16 cellular contexts compared by ENCODE assay signal in the genomic region with DNA sequence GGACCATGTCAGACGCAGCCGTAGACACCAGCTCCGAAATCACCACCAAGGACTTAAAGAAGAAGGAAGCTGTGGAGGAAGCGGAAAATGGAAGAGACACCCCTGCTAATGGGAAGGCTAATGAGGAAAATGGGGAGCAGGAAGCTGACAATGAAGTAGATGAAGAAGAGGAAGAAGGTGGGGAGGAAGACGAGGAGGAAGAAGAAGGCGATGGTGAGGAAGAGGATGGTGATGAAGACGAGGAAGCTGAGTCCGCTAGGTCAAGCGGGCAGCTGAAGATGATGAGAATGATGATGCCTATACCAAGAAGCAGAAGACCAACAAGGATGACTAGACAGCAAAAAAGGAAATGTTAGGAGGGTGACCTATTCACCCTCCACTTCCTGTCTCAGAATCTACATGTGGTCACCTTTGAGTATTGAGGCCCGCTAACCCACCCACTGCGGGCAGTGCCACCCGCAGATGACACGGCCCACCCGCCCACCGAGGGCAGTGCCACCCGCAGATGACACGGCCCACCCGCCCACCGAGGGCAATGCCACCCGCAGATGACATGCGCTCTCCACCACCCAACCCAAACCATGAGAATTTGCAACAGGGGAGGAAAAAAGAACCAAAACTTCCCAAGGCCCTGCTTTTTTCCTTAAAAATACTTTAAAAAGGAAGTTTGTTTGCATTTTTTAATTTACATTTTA. TPM values are rescaled to one million over a fixed set of nuclear protein-coding genes. Genes with fewer than 3 reads are reported as not detected.
A peak's percentile ranks its signal among the peaks of the same experiment; 100 is the strongest.
DNase-seq lines count a peak whose midpoint lies in the region; ATAC-seq, FAIRE-seq and TF ChIP-seq lines count a peak whose summit lies in the region.
"Had no signal": no experiment of that assay in that cellular context is flagged by ENCODE, and none has a peak within 500 bp of the region (broad histone marks: within the 10 kb centered on the region; RNA-seq: fewer than 3 reads in every experiment).

No MANE protein-coding gene starts in this region.

- no peak overlapping the region for H3K9ac ChIP-seq in kidney (ENCODE audit: low read length in 2 of 2)
- H3K9ac ChIP-seq: BLaER1, GM23248 had no signal

- no peaks in the 10 kb centered on the region for H3K27me3 ChIP-seq in spleen (replicated peaks in 1 of 7)
- H3K27me3 ChIP-seq: BLaER1 had no signal

- peaks cover 0 to 6% of the 10 kb centered on the region in 2 donors for H3K4me1 Mint-ChIP-seq in natural killer cell treated with Interleukin-12 subunit alpha and Interleukin-12 subunit beta and Interleukin-15 and Interleukin-18, amount 100 ng/mL, for 72 hours (ENCODE audit: low read depth in 2 of 2)
- H3K4me1 Mint-ChIP-seq in natural killer cell: no peaks in the 10 kb centered on the region
- peaks cover 5% of the 10 kb centered on the region for H3K4me1 Mint-ChIP-seq in CD14-positive monocyte
- H3K4me1 Mint-ChIP-seq: CD4-positive, CD25-positive, alpha-beta regulatory T cell had no signal

- no peaks in the 10 kb centered on the region for H3K36me3 Mint-ChIP-seq in natural killer cell treated with Interleukin-12 subunit alpha and Interleukin-12 subunit beta and Interleukin-15 and Interleukin-18, amount 100 ng/mL, for 72 hours
- H3K36me3 Mint-ChIP-seq in natural killer cell (no peaks in the 10 kb centered on the region), CD14-positive monocyte (no peaks in the 10 kb centered on the region)
- H3K36me3 Mint-ChIP-seq: CD4-positive, CD25-positive, alpha-beta regulatory T cell had no signal

- H3K4me3 Mint-ChIP-seq in natural killer cell treated with Interleukin-12 subunit alpha and Interleukin-12 subunit beta and Interleukin-15 and Interleukin-18, amount 100 ng/mL, for 72 hours: peak overlapping the region; percentile 24
- H3K4me3 Mint-ChIP-seq in natural killer cell (no peak overlapping the region), CD14-positive monocyte (no peak overlapping the region)
- H3K4me3 Mint-ChIP-seq: CD4-positive, CD25-positive, alpha-beta regulatory T cell had no signal

- no peak for DNase-seq in natural killer cell treated with Interleukin-12 subunit alpha and Interleukin-12 subunit beta and Interleukin-15 and Interleukin-18, amount 100 ng/mL, for 72 hours (ENCODE audit: low spot score)
- DNase-seq in natural killer cell: no peak
- peak; percentile 58 for DNase-seq in kidney
- DNase-seq in spleen: peak; percentile 61
- no peak for DNase-seq in stimulated activated naive CD4-positive, alpha-beta T cell treated with Interleukin-2 at 50 U/mL for 16 hours (lab: John Stamatoyannopoulos, UW)
- no peak for DNase-seq in CD14-positive monocyte (ENCODE audit: low spot score)
- DNase-seq in HK-2 (ENCODE audit: unreplicated experiment): no peak
- DNase-seq: 8988T; AML-193; CD4-positive, CD25-positive, alpha-beta regulatory T cell; DMS53; GF-D8; GM23248 had no signal

- no peaks in the 10 kb centered on the region for H3K4me1 ChIP-seq in kidney (ENCODE audit: control insufficient read depth in 1 of 2, insufficient read depth in 1 of 2, low read depth in 1 of 2, low read length in 2 of 2)
- no peaks in the 10 kb centered on the region for H3K4me1 ChIP-seq in spleen
- H3K4me1 ChIP-seq: BLaER1 had no signal

- 82 to 91% (median 88%) methylated on average over 21 of the region's 21 CpGs for whole genome bisulfite sequencing in spleen, 5 donors

- TF ChIP-seq CTCF in natural killer cell (IDR thresholded peaks at IDR 0.05) (no peak), kidney (IDR thresholded peaks at IDR 0.05; ENCODE audit: borderline replicate concordance, extremely low read depth, insufficient read depth) (no peak), spleen (IDR thresholded peaks at IDR 0.05 in 8 of 11, conservative IDR thresholded peaks at IDR 0.05 in 3 of 11) (no peak), CD14-positive monocyte (IDR thresholded peaks at IDR 0.05) (no peak)

- intact Hi-C loops in natural killer cell (cut with micrococcal nuclease) (no loop called here), kidney (cut with DNase I) (no loop called here), spleen (cut with DNase I; ENCODE audit: low total_unique reads) (no loop called here), CD14-positive monocyte (cut with micrococcal nuclease) (no loop called here)

- FAIRE-seq in kidney (lab: Jason Lieb, UNC): no peak
- FAIRE-seq: H54 had no signal

- no peak for TF ChIP-seq POLR2A in spleen (IDR thresholded peaks at IDR 0.05)

- peak overlapping the region in 1 of 2 donors; percentile 29 for H3K27ac Mint-ChIP-seq in natural killer cell treated with Interleukin-12 subunit alpha and Interleukin-12 subunit beta and Interleukin-15 and Interleukin-18, amount 100 ng/mL, for 72 hours
- H3K27ac Mint-ChIP-seq in natural killer cell (no peak overlapping the region), CD14-positive monocyte (peak overlapping the region in 1 of 7 donors; percentile 18)
- H3K27ac Mint-ChIP-seq: CD4-positive, CD25-positive, alpha-beta regulatory T cell had no signal

- H3K27me3 Mint-ChIP-seq in natural killer cell treated with Interleukin-12 subunit alpha and Interleukin-12 subunit beta and Interleukin-15 and Interleukin-18, amount 100 ng/mL, for 72 hours: no peaks in the 10 kb centered on the region
- H3K27me3 Mint-ChIP-seq in natural killer cell (ENCODE audit: low read depth in 2 of 2) (no peaks in the 10 kb centered on the region), CD14-positive monocyte (ENCODE audit: low read depth in 3 of 3) (no peaks in the 10 kb centered on the region)
- H3K27me3 Mint-ChIP-seq: CD4-positive, CD25-positive, alpha-beta regulatory T cell had no signal

- H3K4me3 ChIP-seq in kidney (ENCODE audit: low read length in 2 of 2): no peak overlapping the region
- H3K4me3 ChIP-seq in spleen: no peak overlapping the region
- H3K4me3 ChIP-seq: BLaER1, GM23248 had no signal

- no peak overlapping the region for H3K27ac ChIP-seq in kidney (ENCODE audit: low read depth in 2 of 2, low read length in 2 of 2)
- no peak overlapping the region for H3K27ac ChIP-seq in spleen
- H3K27ac ChIP-seq: BLaER1, GM23248 had no signal

- H3K36me3 ChIP-seq in kidney (ENCODE audit: control insufficient read depth in 1 of 2, insufficient read depth in 2 of 2, low read length in 2 of 2) (no peaks in the 10 kb centered on the region), spleen (no peaks in the 10 kb centered on the region)
- H3K36me3 ChIP-seq: BLaER1 had no signal

- no peaks in the 10 kb centered on the region for H3K9me3 Mint-ChIP-seq in natural killer cell treated with Interleukin-12 subunit alpha and Interleukin-12 subunit beta and Interleukin-15 and Interleukin-18, amount 100 ng/mL, for 72 hours
- no peaks in the 10 kb centered on the region for H3K9me3 Mint-ChIP-seq in natural killer cell
- peaks cover 0 to 1% (median 0%) of the 10 kb centered on the region in 7 donors for H3K9me3 Mint-ChIP-seq in CD14-positive monocyte
- H3K9me3 Mint-ChIP-seq: CD4-positive, CD25-positive, alpha-beta regulatory T cell had no signal

- no peak for ATAC-seq in natural killer cell treated with Interleukin-12 subunit alpha and Interleukin-12 subunit beta and Interleukin-15 and Interleukin-18, amount 100 ng/mL, for 72 hours
- no peak for ATAC-seq in natural killer cell
- ATAC-seq: HCT116 had no signal

- H3K9me3 ChIP-seq in kidney (ENCODE audit: control insufficient read depth in 1 of 2, low read length in 2 of 2) (no peaks in the 10 kb centered on the region), spleen (no peaks in the 10 kb centered on the region)
- H3K9me3 ChIP-seq: BLaER1 had no signal

RNA-seq across cellular contexts. Expression of a gene that starts 43.3 kb away (rescaled TPM):
- 10 to 100 TPM; 20.2 to 30.3 TPM for total RNA-seq in natural killer cell treated with Interleukin-12 subunit alpha and Interleukin-12 subunit beta and Interleukin-15 and Interleukin-18, amount 100 ng/mL, for 72 hours
- total RNA-seq in natural killer cell (10 to 100 TPM; 10.3 to 25.1 (median 13.0) TPM), kidney (15.5 TPM), spleen (10 to 100 TPM; 20.9 to 33.4 (median 28.4) TPM)
- polyA plus RNA-seq in kidney (ENCODE audit: insufficient read depth, low read depth, low replicate concordance) (16.7 TPM), spleen (10 to 100 TPM; 22.5 to 33.1 (median 26.2) TPM), CD14-positive monocyte (10 to 100 TPM in 1 of 2 donors, 1 to 10 TPM in 1; 2.5 to 13.4 TPM)

RNA-seq across cellular contexts. Expression of a gene that starts 43.5 kb away (rescaled TPM):
- 100 to 1,000 TPM; 114 to 255 TPM for total RNA-seq in natural killer cell treated with Interleukin-12 subunit alpha and Interleukin-12 subunit beta and Interleukin-15 and Interleukin-18, amount 100 ng/mL, for 72 hours
- total RNA-seq in natural killer cell: 10 to 100 TPM; 62.3 to 85.4 (median 72.1) TPM
- 94.9 TPM for total RNA-seq in kidney
- 133 TPM for polyA plus RNA-seq in kidney (ENCODE audit: insufficient read depth, low read depth, low replicate concordance)
- 100 to 1,000 TPM; 126 to 261 (median 192) TPM for total RNA-seq in spleen
- polyA plus RNA-seq in spleen: 100 to 1,000 TPM; 151 to 181 (median 159) TPM
- 10 to 100 TPM; 55.6 to 66.1 TPM for polyA plus RNA-seq in CD14-positive monocyte

RNA-seq across cellular contexts. Expression of a gene that starts 45.6 kb away (rescaled TPM):
- total RNA-seq in natural killer cell treated with Interleukin-12 subunit alpha and Interleukin-12 subunit beta and Interleukin-15 and Interleukin-18, amount 100 ng/mL, for 72 hours: not detected
- total RNA-seq in natural killer cell (not detected), kidney (4.8 TPM), spleen (not detected)
- polyA plus RNA-seq in kidney (ENCODE audit: insufficient read depth, low read depth, low replicate concordance) (4.1 TPM), spleen (not detected), CD14-positive monocyte (not detected)
- total RNA-seq: CD4-positive, CD25-positive, alpha-beta regulatory T cell; GM23248 had no signal
- polyA plus RNA-seq: CD4-positive, CD25-positive, alpha-beta regulatory T cell; GM23248 had no signal

Comparison
In these comparisons a context has a peak if more than half of its experiments do, and no peak if none do; other contexts are left out.
1. DNase-seq: peak in kidney (single experiment) and spleen (single experiment); none in natural killer cell treated with Interleukin-12 subunit alpha and Interleukin-12 subunit beta and Interleukin-15 and Interleukin-18, amount 100 ng/mL, for 72 hours (single experiment), natural killer cell (single experiment), stimulated activated naive CD4-positive, alpha-beta T cell treated with Interleukin-2 at 50 U/mL for 16 hours (single experiment), CD14-positive monocyte (single experiment) and HK-2 (single experiment).